Comparison of ENCODE assay signal across 8 cellular contexts in the genomic region with DNA sequence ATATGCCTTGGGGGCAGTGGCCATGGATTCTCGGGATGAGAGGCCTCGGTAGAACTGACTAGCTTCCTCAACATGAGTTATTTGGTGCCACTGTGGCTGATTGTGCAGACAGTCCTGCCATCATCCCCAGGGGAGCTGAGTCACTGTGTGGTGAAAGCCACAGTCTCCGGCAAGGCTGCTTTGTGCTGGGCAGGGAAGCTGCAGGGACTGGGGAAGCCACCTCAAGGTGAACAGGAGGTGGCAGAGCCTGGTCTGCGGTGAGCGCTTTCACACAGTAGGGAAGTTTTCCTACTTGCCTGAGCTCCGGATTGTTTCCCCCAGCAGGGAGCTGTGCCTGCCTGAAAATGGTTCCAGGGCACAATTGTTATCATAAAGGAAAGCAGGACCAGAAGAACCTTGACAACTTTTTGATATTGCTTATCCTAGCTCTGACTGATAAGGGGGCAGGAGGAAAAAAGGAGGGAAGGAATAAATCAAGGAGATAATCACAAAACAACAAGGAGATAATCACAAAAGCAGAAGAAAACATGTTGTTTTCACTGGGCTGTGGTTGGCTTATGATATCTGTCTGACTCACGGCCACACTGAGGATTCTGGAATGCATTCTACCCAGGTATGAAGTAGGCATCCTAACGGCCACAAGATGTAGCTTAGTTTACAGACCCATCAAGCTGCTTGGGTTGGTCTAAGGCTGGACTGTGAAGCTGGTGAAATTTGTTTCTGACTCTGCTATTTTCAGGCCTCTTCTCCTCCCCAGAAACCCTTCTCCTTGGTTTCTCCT. TPM values are rescaled to one million over a fixed set of nuclear protein-coding genes. Genes with fewer than 3 reads are reported as not detected.
DNase-seq lines count a peak whose midpoint lies in the region; ATAC-seq and TF ChIP-seq lines count a peak whose summit lies in the region.

No MANE protein-coding gene starts in this region.

- peaks cover 4% of the 10 kb centered on the region for H3K4me1 Mint-ChIP-seq in osteocyte (ENCODE audit: unreplicated experiment)

- H3K27me3 Mint-ChIP-seq in osteocyte (ENCODE audit: unreplicated experiment) = no peaks in the 10 kb centered on the region

- peak; percentile 90 for ATAC-seq in GM21528 (IDR thresholded peaks at IDR 0.05; ENCODE audit: low FRiP score, unreplicated experiment)
- ATAC-seq in activated CD4-positive, CD25-positive, alpha-beta regulatory T cell treated with anti-CD3 and anti-CD28 coated beads, Interleukin-2, amount 50 U/mL, for 24 hours = peak; percentile 98

- TF ChIP-seq CTCF in choroid plexus epithelial cell (conservative IDR thresholded peaks at IDR 0.05; ENCODE audit: low read depth, low read length) (no peak), osteocyte (IDR thresholded peaks at IDR 0.05) (no peak)

- no peak overlapping the region for H3K27ac Mint-ChIP-seq in osteocyte (ENCODE audit: unreplicated experiment)

- no peaks in the 10 kb centered on the region for H3K36me3 Mint-ChIP-seq in osteocyte (ENCODE audit: unreplicated experiment)

- DNase-seq in Daoy (ENCODE audit: low read depth) = peak; percentile 97
- DNase-seq in KG1 (lab: John Stamatoyannopoulos, UW) = peak; percentile 40
- DNase-seq in choroid plexus epithelial cell (ENCODE audit: low read depth) = peak; percentile 46
- DNase-seq in stimulated activated CD4-positive, alpha-beta T cell treated with anti-CD3 and anti-CD28 coated beads, Interleukin-1b, Interleukin-23, amount 100 ng/mL, for 1 hour (ENCODE audit: low read depth in 2 of 2) = peak; percentile 16 to 43
- DNase-seq in COLO668 (lab: John Stamatoyannopoulos, UW; ENCODE audit: unreplicated experiment) = no peak
- no peak for DNase-seq in osteocyte (ENCODE audit: extremely low spot score, unreplicated experiment)

- no peaks in the 10 kb centered on the region for H3K9me3 Mint-ChIP-seq in osteocyte (ENCODE audit: unreplicated experiment)

- H3K4me3 Mint-ChIP-seq in osteocyte (ENCODE audit: unreplicated experiment) = no peak overlapping the region

- no peak overlapping the region for H3K4me3 ChIP-seq in choroid plexus epithelial cell (ENCODE audit: low read depth, low read length)

RNA-seq across cellular contexts. Expression of a gene that starts 32.2 kb away (rescaled TPM):
- 8.6 and 10.2 TPM in 2 replicates for total RNA-seq in Daoy (2014; rRNA removed; shearing (Covaris generic))
- 3.9 and 4.1 TPM in 2 replicates for total RNA-seq in osteocyte

Comparison
In these comparisons a context has a peak if more than half of its experiments do, and no peak if none do; other contexts are left out.
1. DNase-seq: peak in Daoy (single experiment), KG1 (single experiment), choroid plexus epithelial cell (single experiment) and stimulated activated CD4-positive, alpha-beta T cell treated with anti-CD3 and anti-CD28 coated beads, Interleukin-1b, Interleukin-23, amount 100 ng/mL, for 1 hour (2 of 2); none in COLO668 (single experiment) and osteocyte (single experiment).